ENCODE assay signal across 8 cellular contexts in the genomic region with DNA sequence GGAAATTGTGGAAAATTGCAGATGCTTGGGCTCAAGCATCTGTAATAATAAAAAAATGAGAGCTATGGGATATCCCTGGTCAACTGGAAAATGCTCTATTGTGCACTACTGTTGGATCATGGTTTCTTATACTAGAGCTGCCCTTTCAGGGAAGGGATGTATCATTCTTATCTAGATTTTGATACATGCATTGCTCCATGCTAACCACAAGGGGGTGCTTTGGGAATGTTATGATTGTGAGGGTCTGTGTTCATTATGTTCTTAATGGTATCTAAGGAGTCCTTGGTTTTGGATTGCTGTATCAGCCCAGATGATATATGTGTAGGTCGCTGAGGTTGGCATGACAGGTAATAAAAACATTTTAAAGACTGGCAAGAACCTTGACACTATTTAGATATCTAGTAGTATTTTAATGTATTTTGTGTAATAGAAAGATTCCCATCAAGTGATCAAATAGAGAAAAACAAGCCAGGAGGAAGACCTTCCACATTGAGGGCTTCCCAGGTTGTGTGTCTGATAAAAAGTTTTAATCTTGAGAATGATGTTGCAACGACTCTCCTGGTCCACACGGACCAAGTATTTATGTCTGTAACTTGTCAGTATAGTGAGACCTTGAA. TPM values are rescaled to one million over a fixed set of nuclear protein-coding genes. Genes with fewer than 3 reads are reported as not detected.
DNase-seq lines count a peak whose midpoint lies in the region; ATAC-seq and TF ChIP-seq lines count a peak whose summit lies in the region.

No MANE protein-coding gene starts in this region.

- no peaks in the 10 kb centered on the region for H3K4me1 ChIP-seq in KMS-11 (ENCODE audit: low read depth, poor library complexity, severe bottlenecking)
- no peaks in the 10 kb centered on the region for H3K4me1 ChIP-seq in right lobe of liver

- DNase-seq in DMS53 (lab: John Stamatoyannopoulos, UW) (peak; percentile 42), astrocyte of the spinal cord (ENCODE audit: low read depth, low spot score) (peak; percentile 39), right lobe of liver (no peak), 8988T (no peak), NCI-H1092 (lab: John Stamatoyannopoulos, UW) (no peak)

- peak; percentile 80 for TF ChIP-seq CTCF in KMS-11 (conservative IDR thresholded peaks at IDR 0.05; ENCODE audit: low read depth, low read length)
- peak; percentile 74 for TF ChIP-seq CTCF in astrocyte of the spinal cord (IDR thresholded peaks at IDR 0.05; ENCODE audit: low read depth, low read length)
- TF ChIP-seq CTCF in right lobe of liver (IDR thresholded peaks at IDR 0.05): peak; percentile 51 to 64 (median 57)

- H3K27ac ChIP-seq in KMS-11 (no peak overlapping the region), right lobe of liver (no peak overlapping the region)

- no peaks in the 10 kb centered on the region for H3K79me2 ChIP-seq in KMS-11 (ENCODE audit: insufficient read depth, low read depth)

- WGBS in right lobe of liver (ENCODE audit: insufficient coverage, low coverage, low lambda C conversion rate, missing lambda C conversion rate): 86% methylated on average over 3 of the region's 3 CpGs

- H3K36me3 ChIP-seq in KMS-11 (ENCODE audit: insufficient read depth): no peaks in the 10 kb centered on the region
- peaks cover 6 to 73% (median 20%) of the 10 kb centered on the region in 4 donors for H3K36me3 ChIP-seq in right lobe of liver

- intact Hi-C loops in right lobe of liver (cut with DNase I): loop anchor here in 1 of 2 donors (10.0 kb wide), 1 partner anchor 120 kb away; no protein-coding TSS in a partner anchor

- TF ChIP-seq POLR2A in right lobe of liver (IDR thresholded peaks at IDR 0.05): no peak

- no peak overlapping the region for H3K4me3 ChIP-seq in KMS-11 (IDR thresholded peaks at IDR 0.05; ENCODE audit: insufficient read depth, low read depth, low read length)
- no peak overlapping the region for H3K4me3 ChIP-seq in astrocyte of the spinal cord (ENCODE audit: low read depth, low read length)
- H3K4me3 ChIP-seq in right lobe of liver: no peak overlapping the region

- H2AFZ ChIP-seq in KMS-11 (ENCODE audit: low read depth): no peak overlapping the region

- no peak overlapping the region for H3K9ac ChIP-seq in KMS-11

- H3K4me2 ChIP-seq in KMS-11: no peak overlapping the region

- H3K9me3 ChIP-seq in right lobe of liver: no peaks in the 10 kb centered on the region

- H3K27me3 ChIP-seq in KMS-11 (ENCODE audit: insufficient read depth, low read depth) (no peaks in the 10 kb centered on the region), right lobe of liver (no peaks in the 10 kb centered on the region)

- ATAC-seq in right lobe of liver (peak; percentile 54 to 74 (median 68)), GM19463 (IDR thresholded peaks at IDR 0.05; ENCODE audit: unreplicated experiment) (no peak), GM18873 (IDR thresholded peaks at IDR 0.05; ENCODE audit: low FRiP score, unreplicated experiment) (no peak)

- in situ Hi-C loops in astrocyte of the spinal cord (cut with HindIII; ENCODE audit: low sequenced_read_pairs): no loop called here

- H4K20me1 ChIP-seq in KMS-11 (ENCODE audit: insufficient read depth): no peaks in the 10 kb centered on the region

RNA-seq across cellular contexts. Expression of gene TLR2, which starts 49.2 kb away (rescaled TPM):
- 10 to 100 TPM in 5 of 6 experiments, 1 to 10 TPM in 1; 4.2 to 22.3 (median 12.1) TPM for total RNA-seq in right lobe of liver

Comparison
In these comparisons a context has a peak if more than half of its experiments do, and no peak if none do; other contexts are left out.
1. DNase-seq: peak in DMS53 (single experiment) and astrocyte of the spinal cord (single experiment); none in right lobe of liver (0 of 3), 8988T (single experiment) and NCI-H1092 (single experiment).
2. ATAC-seq: peak in right lobe of liver (4 of 4); none in GM19463 (single experiment) and GM18873 (single experiment).
3. Peak in every context shown above with its lines, with median percentiles within 50 percentile points of each other: CTCF ChIP-seq.